Comparison of ENCODE assay signal across 7 cellular contexts in genomic region chr1:91712981-91713841, GRCh38.
A peak's percentile ranks its signal among the peaks of the same experiment; 100 is the strongest.
DNase-seq lines count a peak whose midpoint lies in the region; ATAC-seq and TF ChIP-seq lines count a peak whose summit lies in the region.

No MANE protein-coding gene starts in this region.

- TF ChIP-seq CTCF in PC-9 (conservative IDR thresholded peaks at IDR 0.05): no peak

- H3K9me3 Mint-ChIP-seq in activated CD4-positive, alpha-beta memory T cell treated with anti-CD3 and anti-CD28 coated beads, Interleukin-2, amount 10 ng/mL, durations not matched to agents 7 days and 5 days: no peaks in the 10 kb centered on the region
- H3K9me3 Mint-ChIP-seq in immature natural killer cell: no peaks in the 10 kb centered on the region

- no peak overlapping the region for H3K4me3 ChIP-seq in PC-9

- H4K20me1 ChIP-seq in PC-9 (ENCODE audit: insufficient read depth): no peaks in the 10 kb centered on the region

- H3K4me3 Mint-ChIP-seq in activated CD4-positive, alpha-beta memory T cell treated with anti-CD3 and anti-CD28 coated beads, Interleukin-2, amount 10 ng/mL, durations not matched to agents 7 days and 5 days: peak overlapping the region; percentile 16
- H3K4me3 Mint-ChIP-seq in immature natural killer cell: peak overlapping the region; percentile 62 to 80 (median 72)

- CTCF ChIA-PET in activated CD4-positive, alpha-beta memory T cell treated with anti-CD3 and anti-CD28 coated beads, Interleukin-2, amount 10 ng/mL, durations not matched to agents 7 days and 5 days (lab: Charles Lee): no interaction called here
- CTCF ChIA-PET in PC-9 (lab: Charles Lee): no interaction called here

- H3K27ac Mint-ChIP-seq in activated CD4-positive, alpha-beta memory T cell treated with anti-CD3 and anti-CD28 coated beads, Interleukin-2, amount 10 ng/mL, durations not matched to agents 7 days and 5 days: peak overlapping the region; percentile 67
- peak overlapping the region; percentile 92 to 99 (median 94) for H3K27ac Mint-ChIP-seq in immature natural killer cell

- no peaks in the 10 kb centered on the region for H3K4me1 ChIP-seq in PC-9 (replicated peaks; ENCODE audit: insufficient read depth)

- DNase-seq in GM19240 (ENCODE audit: insufficient read length, low spot score) (peak; percentile 19), immature natural killer cell (peak; percentile 62 to 83 (median 82)), KG1 (lab: John Stamatoyannopoulos, UW) (no peak), PC-9 (no peak)
- peak; percentile 57 for DNase-seq in activated CD4-positive, alpha-beta memory T cell treated with anti-CD3 and anti-CD28 coated beads, Interleukin-2, amount 10 ng/mL, durations not matched to agents 7 days and 5 days
- DNase-seq in stimulated activated CD8-positive, alpha-beta memory T cell treated with anti-CD3 and anti-CD28 coated beads, Interleukin-4, amount 100 ng/mL, for 24 hours (ENCODE audit: low read depth): peak; percentile 32

- BruUV-seq in PC-9 (replicated peaks; lab: Mats Ljungman, UMichigan): no TSS peak

- H3K27me3 Mint-ChIP-seq in activated CD4-positive, alpha-beta memory T cell treated with anti-CD3 and anti-CD28 coated beads, Interleukin-2, amount 10 ng/mL, durations not matched to agents 7 days and 5 days: no peaks in the 10 kb centered on the region
- peaks cover 2 to 61% (median 36%) of the 10 kb centered on the region in 3 donors for H3K27me3 Mint-ChIP-seq in immature natural killer cell (ENCODE audit: low read depth in 3 of 3)

- no peaks in the 10 kb centered on the region for H3K27me3 ChIP-seq in PC-9 (ENCODE audit: insufficient read depth, low read depth)

- H3K36me3 ChIP-seq in PC-9 (ENCODE audit: low read depth): peaks cover 8% of the 10 kb centered on the region; the same call in 1 of the 2 replicates

- H2AFZ ChIP-seq in PC-9: no peak overlapping the region

- H3K36me3 Mint-ChIP-seq in activated CD4-positive, alpha-beta memory T cell treated with anti-CD3 and anti-CD28 coated beads, Interleukin-2, amount 10 ng/mL, durations not matched to agents 7 days and 5 days (ENCODE audit: low read depth): peaks cover 84% of the 10 kb centered on the region
- peaks cover 48 to 91% (median 78%) of the 10 kb centered on the region in 3 donors for H3K36me3 Mint-ChIP-seq in immature natural killer cell

- H3K79me2 ChIP-seq in PC-9 (ENCODE audit: low read depth): no peaks in the 10 kb centered on the region

- H3K27ac ChIP-seq in PC-9: no peak overlapping the region

- H3F3A ChIP-seq in PC-9 (ENCODE audit: insufficient read depth, low read depth): no peaks in the 10 kb centered on the region

- intact Hi-C loops in PC-9 (cut with micrococcal nuclease; ENCODE audit: unreplicated experiment): no loop called here

- POLR2A ChIA-PET in activated CD4-positive, alpha-beta memory T cell treated with anti-CD3 and anti-CD28 coated beads, Interleukin-2, amount 10 ng/mL, durations not matched to agents 7 days and 5 days (lab: Charles Lee): interaction anchor here (0.6 to 1.6 kb wide), 4 partner anchors 13 to 201 kb away, joined by 3 to 6 read pairs (median 4); no protein-coding TSS in a partner anchor
- POLR2A ChIA-PET in PC-9 (lab: Charles Lee; ENCODE audit: unreplicated experiment): no interaction called here

- H3K9me2 ChIP-seq in PC-9 (ENCODE audit: insufficient read depth): no peaks in the 10 kb centered on the region

- H3K4me2 ChIP-seq in PC-9: no peak overlapping the region

- ATAC-seq in HG03066 (IDR thresholded peaks at IDR 0.05; ENCODE audit: low read depth, unreplicated experiment): peak; percentile 62

- H3K9me3 ChIP-seq in PC-9 (ENCODE audit: insufficient read depth, low read depth): no peaks in the 10 kb centered on the region

- H3K4me1 Mint-ChIP-seq in activated CD4-positive, alpha-beta memory T cell treated with anti-CD3 and anti-CD28 coated beads, Interleukin-2, amount 10 ng/mL, durations not matched to agents 7 days and 5 days: peaks cover 31% of the 10 kb centered on the region
- H3K4me1 Mint-ChIP-seq in immature natural killer cell: peaks cover 85 to 94% of the 10 kb centered on the region in 2 donors

Comparison
In these comparisons a context has a peak if more than half of its experiments do, and no peak if none do; other contexts are left out.
1. DNase-seq: peak in GM19240 (single experiment), activated CD4-positive, alpha-beta memory T cell treated with anti-CD3 and anti-CD28 coated beads, Interleukin-2, amount 10 ng/mL, durations not matched to agents 7 days and 5 days (single experiment), immature natural killer cell (3 of 3) and stimulated activated CD8-positive, alpha-beta memory T cell treated with anti-CD3 and anti-CD28 coated beads, Interleukin-4, amount 100 ng/mL, for 24 hours (single experiment); none in KG1 (single experiment) and PC-9 (0 of 2).